In genomic region chr10:71623986-71624291, GRCh38 we compare ENCODE assay signal across 15 cellular contexts.
"Had no signal": no experiment of that assay in that cellular context is flagged by ENCODE, and none has a peak within 500 bp of the region (broad histone marks: within the 10 kb centered on the region; RNA-seq: fewer than 3 reads in every experiment).

No MANE protein-coding gene starts in this region.

- H3K9me3 ChIP-seq: ascending aorta, esophagus squamous epithelium, prostate gland, right atrium auricular region, tibial nerve, uterus had no signal

- ATAC-seq: activated T-cell treated with anti-CD3 and anti-CD28 coated beads, Interleukin-2, amount 50 U/mL, for 72 hours had no signal

- DNase-seq: activated CD4-positive, alpha-beta T cell treated with anti-CD3 and anti-CD28 coated beads for 1 hour; activated CD8-positive, alpha-beta memory T cell treated with anti-CD3 and anti-CD28 coated beads for 24 hours; activated CD8-positive, alpha-beta memory T cell treated with anti-CD3 and anti-CD28 coated beads, Interleukin-2, amount 50 U/mL, for 48 hours; activated effector memory CD4-positive, alpha-beta T cell treated with anti-CD3 and anti-CD28 coated beads, Interleukin-2, amount 50 U/mL, for 16 hours; activated naive CD4-positive, alpha-beta T cell treated with anti-CD3 and anti-CD28 coated beads, Interleukin-2, amount 50 U/mL, for 16 hours; activated T-cell treated with anti-CD3 and anti-CD28 coated beads, Interleukin-2, amount 50 U/mL, for 72 hours; effector CD8-positive, alpha-beta T cell; esophagus squamous epithelium; T-helper 2 cell had no signal

- H3K4me1 ChIP-seq: prostate gland had no signal

- H3K27me3 ChIP-seq: ascending aorta, esophagus squamous epithelium, right atrium auricular region, tibial nerve, uterus had no signal

- H3K4me3 ChIP-seq: ascending aorta, esophagus squamous epithelium, prostate gland, right atrium auricular region, tibial nerve, uterus had no signal

- H3K27ac ChIP-seq: ascending aorta, prostate gland, right atrium auricular region, tibial nerve, VCaP had no signal

- H3K36me3 ChIP-seq: ascending aorta, esophagus squamous epithelium, prostate gland, right atrium auricular region, tibial nerve, uterus had no signal
